ENCODE assay signal across 8 cellular contexts in the genomic region with DNA sequence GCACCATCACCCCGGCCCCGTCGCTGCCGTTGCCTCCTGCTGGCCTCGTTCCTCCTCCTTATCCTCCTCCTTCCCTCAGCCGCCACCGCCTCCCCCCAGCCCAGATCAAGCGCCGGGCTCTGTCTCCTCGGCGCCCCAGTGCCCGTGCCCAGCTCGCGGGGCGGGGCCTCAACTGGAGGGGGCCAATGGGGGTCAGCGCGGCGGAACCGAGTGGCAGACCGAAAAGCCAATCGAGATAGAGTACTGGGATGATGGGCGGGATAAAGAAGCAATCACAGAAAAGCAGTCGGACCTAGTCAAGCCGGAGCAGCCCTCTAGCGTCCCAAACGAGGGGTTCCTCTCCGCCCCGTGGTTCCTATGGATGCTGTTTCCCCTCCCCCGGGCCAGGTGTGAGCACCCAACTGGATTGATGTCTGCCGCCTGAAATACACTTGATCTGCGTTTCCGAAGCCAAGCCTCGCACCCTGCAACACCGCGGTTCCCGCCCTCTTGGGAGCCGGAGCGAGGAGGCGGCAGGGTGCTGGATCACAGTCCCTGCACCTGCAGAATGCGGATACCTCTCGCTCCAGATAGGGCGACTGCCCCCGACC.
DNase-seq lines count a peak whose midpoint lies in the region; ATAC-seq lines count a peak whose summit lies in the region.

A gene (minus strand): TSS at position 121 of the 590 bp plus-strand sequence.

- H3K36me3 Mint-ChIP-seq in memory B cell, result no peaks in the 10 kb centered on the region

- H3K27ac Mint-ChIP-seq in memory B cell, result no peak within 1 kb of the TSS

- H3K4me1 Mint-ChIP-seq in memory B cell, result peaks cover 15% of the 10 kb centered on the region

- no peaks in the 10 kb centered on the region for H3K36me3 ChIP-seq in BLaER1
- H3K36me3 ChIP-seq in endocrine pancreas (ENCODE audit: control insufficient read depth, insufficient read depth, low read length), result no peaks in the 10 kb centered on the region

- no peak within 1 kb of the TSS for H3K27ac ChIP-seq in BLaER1

- H3K9me3 Mint-ChIP-seq in memory B cell, result no peaks in the 10 kb centered on the region

- peaks cover 23% of the 10 kb centered on the region for H3K27me3 Mint-ChIP-seq in memory B cell

- ATAC-seq in GM19395 (IDR thresholded peaks at IDR 0.05; ENCODE audit: unreplicated experiment), result peak; percentile 97
- ATAC-seq in HG03520 (IDR thresholded peaks at IDR 0.05; ENCODE audit: unreplicated experiment), result peak; percentile 92
- peak; percentile 94 for ATAC-seq in memory B cell (ENCODE audit: low read depth)

- DNase-seq in NCI-H82 (lab: John Stamatoyannopoulos, UW), result peak; percentile 97
- peak; percentile 60 for DNase-seq in activated CD8-positive, alpha-beta memory T cell treated with anti-CD3 and anti-CD28 coated beads, Interleukin-2, amount 50 U/mL, for 1 hour (ENCODE audit: extremely low read depth)
- DNase-seq in memory B cell (ENCODE audit: low spot score in 2 of 2), result peak; percentile 76 to 84
- peak; percentile 79 to 80 (median 80) for DNase-seq in stimulated activated CD4-positive, alpha-beta T cell treated with anti-CD3 and anti-CD28 coated beads, TNF-alpha, amount 100 ng/mL, for 48 hours (ENCODE audit: low read depth in 3 of 3)

- H4K20me1 ChIP-seq in BLaER1, result no peaks in the 10 kb centered on the region

- peak within 1 kb of the TSS; percentile 92 for H3K4me3 Mint-ChIP-seq in memory B cell

- H3K4me3 ChIP-seq in BLaER1 (peak within 1 kb of the TSS; percentile 70), endocrine pancreas (ENCODE audit: control insufficient read depth, insufficient read depth, low read length) (peak within 1 kb of the TSS; percentile 93)

- H3K9me3 ChIP-seq in BLaER1 (no peaks in the 10 kb centered on the region), endocrine pancreas (ENCODE audit: control insufficient read depth, low read length) (no peaks in the 10 kb centered on the region)

- H3K4me1 ChIP-seq in BLaER1, result peaks cover 5% of the 10 kb centered on the region; the same call in 1 of the 2 replicates
- peaks cover 5% of the 10 kb centered on the region for H3K4me1 ChIP-seq in endocrine pancreas (ENCODE audit: control insufficient read depth, insufficient read depth, low read length)

- H3K27me3 ChIP-seq in BLaER1, result peaks cover 27% of the 10 kb centered on the region
- H3K27me3 ChIP-seq in endocrine pancreas (ENCODE audit: control insufficient read depth, insufficient read depth, low read length), result no peaks in the 10 kb centered on the region

- H3K9ac ChIP-seq in BLaER1 (0 out of 2 replicates have a peak within 1 kb of the TSS, but pooled peaks have one; percentile 50), endocrine pancreas (ENCODE audit: control insufficient read depth, insufficient read depth, low read length) (peak within 1 kb of the TSS; percentile 74)

- peak within 1 kb of the TSS; percentile 94 for H3K4me2 ChIP-seq in BLaER1
